ENCODE assay signal across 1 cellular context in the genomic region with DNA sequence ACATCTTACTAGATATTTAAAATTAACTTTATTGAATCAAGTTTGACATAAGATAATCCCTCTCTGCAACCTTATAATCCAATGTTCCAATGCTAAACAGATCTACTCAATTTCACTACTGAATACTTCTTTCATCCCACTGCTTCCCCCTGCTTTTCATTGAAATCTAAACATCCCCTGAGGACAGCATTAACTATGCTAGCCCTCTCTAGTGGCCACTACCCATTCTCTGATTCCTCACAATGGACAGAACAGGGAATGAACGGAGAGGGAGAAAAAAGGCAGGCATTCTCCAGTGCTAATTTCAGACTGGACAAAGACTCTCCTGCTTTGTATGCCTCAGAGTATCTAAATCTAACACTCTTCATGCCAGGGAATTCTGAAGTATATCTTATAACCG.
TF ChIP-seq lines count a peak whose summit lies in the region.

No MANE protein-coding gene starts in this region.

TF ChIP-seq in H1, 55 proteins besides CTCF, POLR2A, EP300 and RAD21 (continued from another document):
- no peak for TF ChIP-seq CBX8 (IDR thresholded peaks at IDR 0.05; ENCODE audit: borderline replicate concordance, low read depth, low read length)
- TF ChIP-seq, protein P1, sequence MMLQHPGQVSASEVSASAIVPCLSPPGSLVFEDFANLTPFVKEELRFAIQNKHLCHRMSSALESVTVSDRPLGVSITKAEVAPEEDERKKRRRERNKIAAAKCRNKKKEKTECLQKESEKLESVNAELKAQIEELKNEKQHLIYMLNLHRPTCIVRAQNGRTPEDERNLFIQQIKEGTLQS (IDR thresholded peaks at IDR 0.05; ENCODE audit: insufficient read depth, low read depth, low read length), result no peak
- TF ChIP-seq YY1 (IDR thresholded peaks at IDR 0.05; ENCODE audit: low read depth, low read length), result no peak
- TF ChIP-seq, protein P2, sequence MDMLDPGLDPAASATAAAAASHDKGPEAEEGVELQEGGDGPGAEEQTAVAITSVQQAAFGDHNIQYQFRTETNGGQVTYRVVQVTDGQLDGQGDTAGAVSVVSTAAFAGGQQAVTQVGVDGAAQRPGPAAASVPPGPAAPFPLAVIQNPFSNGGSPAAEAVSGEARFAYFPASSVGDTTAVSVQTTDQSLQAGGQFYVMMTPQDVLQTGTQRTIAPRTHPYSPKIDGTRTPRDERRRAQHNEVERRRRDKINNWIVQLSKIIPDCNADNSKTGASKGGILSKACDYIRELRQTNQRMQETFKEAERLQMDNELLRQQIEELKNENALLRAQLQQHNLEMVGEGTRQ (IDR thresholded peaks at IDR 0.05; ENCODE audit: low read length), result no peak
- no peak for TF ChIP-seq SP1 (IDR thresholded peaks at IDR 0.05; ENCODE audit: low read depth, low read length)
- TF ChIP-seq TAF7 (optimal IDR thresholded peaks at IDR 0.05; ENCODE audit: borderline replicate concordance, low read depth, low read length), result no peak
- no peak for TF ChIP-seq HDAC6 (IDR thresholded peaks at IDR 0.05; ENCODE audit: low read depth, low read length)
- no peak for TF ChIP-seq CHD1 (IDR thresholded peaks at IDR 0.05; ENCODE audit: low read depth, low read length)
- TF ChIP-seq, protein P3, sequence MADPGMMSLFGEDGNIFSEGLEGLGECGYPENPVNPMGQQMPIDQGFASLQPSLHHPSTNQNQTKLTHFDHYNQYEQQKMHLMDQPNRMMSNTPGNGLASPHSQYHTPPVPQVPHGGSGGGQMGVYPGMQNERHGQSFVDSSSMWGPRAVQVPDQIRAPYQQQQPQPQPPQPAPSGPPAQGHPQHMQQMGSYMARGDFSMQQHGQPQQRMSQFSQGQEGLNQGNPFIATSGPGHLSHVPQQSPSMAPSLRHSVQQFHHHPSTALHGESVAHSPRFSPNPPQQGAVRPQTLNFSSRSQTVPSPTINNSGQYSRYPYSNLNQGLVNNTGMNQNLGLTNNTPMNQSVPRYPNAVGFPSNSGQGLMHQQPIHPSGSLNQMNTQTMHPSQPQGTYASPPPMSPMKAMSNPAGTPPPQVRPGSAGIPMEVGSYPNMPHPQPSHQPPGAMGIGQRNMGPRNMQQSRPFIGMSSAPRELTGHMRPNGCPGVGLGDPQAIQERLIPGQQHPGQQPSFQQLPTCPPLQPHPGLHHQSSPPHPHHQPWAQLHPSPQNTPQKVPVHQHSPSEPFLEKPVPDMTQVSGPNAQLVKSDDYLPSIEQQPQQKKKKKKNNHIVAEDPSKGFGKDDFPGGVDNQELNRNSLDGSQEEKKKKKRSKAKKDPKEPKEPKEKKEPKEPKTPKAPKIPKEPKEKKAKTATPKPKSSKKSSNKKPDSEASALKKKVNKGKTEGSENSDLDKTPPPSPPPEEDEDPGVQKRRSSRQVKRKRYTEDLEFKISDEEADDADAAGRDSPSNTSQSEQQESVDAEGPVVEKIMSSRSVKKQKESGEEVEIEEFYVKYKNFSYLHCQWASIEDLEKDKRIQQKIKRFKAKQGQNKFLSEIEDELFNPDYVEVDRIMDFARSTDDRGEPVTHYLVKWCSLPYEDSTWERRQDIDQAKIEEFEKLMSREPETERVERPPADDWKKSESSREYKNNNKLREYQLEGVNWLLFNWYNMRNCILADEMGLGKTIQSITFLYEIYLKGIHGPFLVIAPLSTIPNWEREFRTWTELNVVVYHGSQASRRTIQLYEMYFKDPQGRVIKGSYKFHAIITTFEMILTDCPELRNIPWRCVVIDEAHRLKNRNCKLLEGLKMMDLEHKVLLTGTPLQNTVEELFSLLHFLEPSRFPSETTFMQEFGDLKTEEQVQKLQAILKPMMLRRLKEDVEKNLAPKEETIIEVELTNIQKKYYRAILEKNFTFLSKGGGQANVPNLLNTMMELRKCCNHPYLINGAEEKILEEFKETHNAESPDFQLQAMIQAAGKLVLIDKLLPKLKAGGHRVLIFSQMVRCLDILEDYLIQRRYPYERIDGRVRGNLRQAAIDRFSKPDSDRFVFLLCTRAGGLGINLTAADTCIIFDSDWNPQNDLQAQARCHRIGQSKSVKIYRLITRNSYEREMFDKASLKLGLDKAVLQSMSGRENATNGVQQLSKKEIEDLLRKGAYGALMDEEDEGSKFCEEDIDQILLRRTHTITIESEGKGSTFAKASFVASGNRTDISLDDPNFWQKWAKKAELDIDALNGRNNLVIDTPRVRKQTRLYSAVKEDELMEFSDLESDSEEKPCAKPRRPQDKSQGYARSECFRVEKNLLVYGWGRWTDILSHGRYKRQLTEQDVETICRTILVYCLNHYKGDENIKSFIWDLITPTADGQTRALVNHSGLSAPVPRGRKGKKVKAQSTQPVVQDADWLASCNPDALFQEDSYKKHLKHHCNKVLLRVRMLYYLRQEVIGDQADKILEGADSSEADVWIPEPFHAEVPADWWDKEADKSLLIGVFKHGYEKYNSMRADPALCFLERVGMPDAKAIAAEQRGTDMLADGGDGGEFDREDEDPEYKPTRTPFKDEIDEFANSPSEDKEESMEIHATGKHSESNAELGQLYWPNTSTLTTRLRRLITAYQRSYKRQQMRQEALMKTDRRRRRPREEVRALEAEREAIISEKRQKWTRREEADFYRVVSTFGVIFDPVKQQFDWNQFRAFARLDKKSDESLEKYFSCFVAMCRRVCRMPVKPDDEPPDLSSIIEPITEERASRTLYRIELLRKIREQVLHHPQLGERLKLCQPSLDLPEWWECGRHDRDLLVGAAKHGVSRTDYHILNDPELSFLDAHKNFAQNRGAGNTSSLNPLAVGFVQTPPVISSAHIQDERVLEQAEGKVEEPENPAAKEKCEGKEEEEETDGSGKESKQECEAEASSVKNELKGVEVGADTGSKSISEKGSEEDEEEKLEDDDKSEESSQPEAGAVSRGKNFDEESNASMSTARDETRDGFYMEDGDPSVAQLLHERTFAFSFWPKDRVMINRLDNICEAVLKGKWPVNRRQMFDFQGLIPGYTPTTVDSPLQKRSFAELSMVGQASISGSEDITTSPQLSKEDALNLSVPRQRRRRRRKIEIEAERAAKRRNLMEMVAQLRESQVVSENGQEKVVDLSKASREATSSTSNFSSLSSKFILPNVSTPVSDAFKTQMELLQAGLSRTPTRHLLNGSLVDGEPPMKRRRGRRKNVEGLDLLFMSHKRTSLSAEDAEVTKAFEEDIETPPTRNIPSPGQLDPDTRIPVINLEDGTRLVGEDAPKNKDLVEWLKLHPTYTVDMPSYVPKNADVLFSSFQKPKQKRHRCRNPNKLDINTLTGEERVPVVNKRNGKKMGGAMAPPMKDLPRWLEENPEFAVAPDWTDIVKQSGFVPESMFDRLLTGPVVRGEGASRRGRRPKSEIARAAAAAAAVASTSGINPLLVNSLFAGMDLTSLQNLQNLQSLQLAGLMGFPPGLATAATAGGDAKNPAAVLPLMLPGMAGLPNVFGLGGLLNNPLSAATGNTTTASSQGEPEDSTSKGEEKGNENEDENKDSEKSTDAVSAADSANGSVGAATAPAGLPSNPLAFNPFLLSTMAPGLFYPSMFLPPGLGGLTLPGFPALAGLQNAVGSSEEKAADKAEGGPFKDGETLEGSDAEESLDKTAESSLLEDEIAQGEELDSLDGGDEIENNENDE (IDR thresholded peaks at IDR 0.05; ENCODE audit: insufficient replicate concordance, low read length), result no peak
- TF ChIP-seq CREB1 (IDR thresholded peaks at IDR 0.05), result no peak
- TF ChIP-seq ASH2L (IDR thresholded peaks at IDR 0.05; ENCODE audit: low read length), result no peak
- no peak for TF ChIP-seq JUN (IDR thresholded peaks at IDR 0.05; ENCODE audit: low read depth, low read length)
- TF ChIP-seq NRF1 (IDR thresholded peaks at IDR 0.05; ENCODE audit: low read depth, low read length), result no peak
- no peak for TF ChIP-seq EZH2 (IDR thresholded peaks at IDR 0.05; ENCODE audit: low read depth, low read length, severe bottlenecking)
- TF ChIP-seq KDM1A (IDR thresholded peaks at IDR 0.05; ENCODE audit: borderline replicate concordance, low read length), result no peak
- TF ChIP-seq POU5F1 (IDR thresholded peaks at IDR 0.05; ENCODE audit: low read depth, low read length), result no peak
- TF ChIP-seq NANOG (IDR thresholded peaks at IDR 0.05; ENCODE audit: insufficient read depth, low read depth, low read length, poor library complexity, severe bottlenecking), result no peak
TF ChIP-seq in H1: peak in this region for 0.
